ENCODE assay signal across 1 cellular context in the genomic region with DNA sequence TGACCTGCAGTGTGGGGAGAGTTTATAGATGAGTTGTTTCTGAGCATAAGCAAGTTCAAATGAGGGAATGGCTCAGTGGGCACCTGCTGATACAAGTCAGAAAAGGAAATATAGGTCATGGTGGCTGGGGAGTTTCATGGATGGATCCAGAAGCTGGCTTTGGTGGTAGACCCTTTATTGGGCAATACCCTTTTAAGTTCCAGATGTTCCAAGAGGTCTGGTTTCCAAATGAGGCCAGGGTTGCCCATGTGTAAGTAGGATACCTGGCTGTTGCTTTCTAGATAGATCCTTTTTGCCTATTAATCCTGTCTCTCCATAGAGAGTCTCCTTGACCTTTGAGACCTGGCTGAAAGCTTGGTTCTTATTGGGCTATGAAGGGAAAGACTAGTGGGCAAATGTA.
TF ChIP-seq lines count a peak whose summit lies in the region.

No MANE protein-coding gene starts in this region.

TF ChIP-seq in K562, 482 proteins besides CTCF, POLR2A, EP300 and RAD21:
- TF ChIP-seq ZNF212 (CRISPR knock-in tag; IDR thresholded peaks at IDR 0.05): no peak
- 0 out of 2 replicates have a peak, but pooled peaks have one; percentile 20 for TF ChIP-seq CEBPG (CRISPR knock-in tag; IDR thresholded peaks at IDR 0.05)
- peak; percentile 70 to 75 for TF ChIP-seq CEBPG (tag; conservative IDR thresholded peaks at IDR 0.05 in 1 of 2, IDR thresholded peaks at IDR 0.05 in 1 of 2)
- TF ChIP-seq CEBPB (tag; IDR thresholded peaks at IDR 0.05): peak; percentile 77
